Comparison of ENCODE assay signal across 1 cellular context in the genomic region with DNA sequence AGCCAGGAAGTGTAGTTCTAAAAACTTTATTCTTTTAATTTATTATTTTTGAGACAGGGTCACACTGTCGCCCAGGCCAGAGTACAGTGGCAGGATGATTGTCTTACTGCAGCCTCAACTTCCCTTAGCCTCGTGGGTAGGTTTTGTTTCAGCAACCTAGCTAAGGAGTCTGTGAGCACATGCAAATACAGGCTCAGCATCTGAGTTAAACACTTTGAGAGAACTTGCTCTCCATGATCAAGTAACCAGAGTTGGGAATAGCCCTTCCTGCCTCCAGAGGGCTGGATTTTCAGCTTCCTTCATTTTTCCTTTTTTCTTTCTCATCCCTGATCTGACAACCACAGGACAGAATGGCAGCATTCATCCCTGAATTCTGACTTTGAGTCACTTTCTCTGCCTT.
TF ChIP-seq lines count a peak whose summit lies in the region.

No MANE protein-coding gene starts in this region.

TF ChIP-seq in H1, 55 proteins besides CTCF, POLR2A, EP300 and RAD21 (continued from another document):
- TF ChIP-seq JUND (IDR thresholded peaks at IDR 0.05; ENCODE audit: low read length) = no peak
- no peak for TF ChIP-seq SIX5 (IDR thresholded peaks at IDR 0.05; ENCODE audit: low read depth, low read length)
- no peak for TF ChIP-seq NANOG (IDR thresholded peaks at IDR 0.05; ENCODE audit: insufficient read depth, low read depth, low read length, poor library complexity, severe bottlenecking)
- no peak for TF ChIP-seq SIN3A (conservative IDR thresholded peaks at IDR 0.05 in 1 of 2, IDR thresholded peaks at IDR 0.05 in 1 of 2; ENCODE audit: low read depth in 1 of 2, low read length in 2 of 2)
- TF ChIP-seq BRCA1 (IDR thresholded peaks at IDR 0.05; ENCODE audit: low read depth, low read length) = no peak
- no peak for TF ChIP-seq SAP30 (IDR thresholded peaks at IDR 0.05; ENCODE audit: insufficient read depth, insufficient replicate concordance, low read length)
- TF ChIP-seq YY1 (IDR thresholded peaks at IDR 0.05; ENCODE audit: low read depth, low read length) = no peak
